Comparison of ENCODE assay signal across 36 cellular contexts in genomic region chr15:94644433-94644832, GRCh38.
DNase-seq lines count a peak whose midpoint lies in the region; ATAC-seq, FAIRE-seq and TF ChIP-seq lines count a peak whose summit lies in the region.
"Had no signal": no experiment of that assay in that cellular context is flagged by ENCODE, and none has a peak within 500 bp of the region (broad histone marks: within the 10 kb centered on the region; RNA-seq: fewer than 3 reads in every experiment).

No MANE protein-coding gene starts in this region.

- H3K4me1 Mint-ChIP-seq in natural killer cell treated with Interleukin-12 subunit alpha and Interleukin-12 subunit beta and Interleukin-15 and Interleukin-18, amount 100 ng/mL, for 72 hours (ENCODE audit: low read depth in 2 of 2), result no peaks in the 10 kb centered on the region
- H3K4me1 Mint-ChIP-seq: B cell; CD14-positive monocyte; CD4-positive, alpha-beta memory T cell; CD4-positive, CD25-positive, alpha-beta regulatory T cell; CD8-positive, alpha-beta memory T cell had no signal

- H3K4ac ChIP-seq in IMR-90 (ENCODE audit: low read depth, low read length) (no peak overlapping the region), H1 (replicated peaks; ENCODE audit: insufficient read length, low read depth, low read length) (no peak overlapping the region)

- H3K9me3 ChIP-seq in HepG2 (ENCODE audit: low read length), result no peaks in the 10 kb centered on the region
- no peaks in the 10 kb centered on the region for H3K9me3 ChIP-seq in right lobe of liver
- H3K9me3 ChIP-seq in IMR-90 (ENCODE audit: control insufficient read depth, insufficient read depth, low read length), result peaks cover 8% of the 10 kb centered on the region
- no peaks in the 10 kb centered on the region for H3K9me3 ChIP-seq in K562 (replicated peaks; ENCODE audit: control insufficient read depth, insufficient read depth, low read depth, low read length)
- H3K9me3 ChIP-seq in H1 (ENCODE audit: insufficient read depth in 2 of 2, low read depth in 1 of 2, low read length in 1 of 2), result no peaks in the 10 kb centered on the region
- no peaks in the 10 kb centered on the region for H3K9me3 ChIP-seq in testis
- H3K9me3 ChIP-seq in spleen, result no peaks in the 10 kb centered on the region
- H3K9me3 ChIP-seq: A549; BE2C; BLaER1; BLaER1 treated with 17β-estradiol and CSF1 and Interleukin-3, amounts not matched to agents 10 nM and 100 nM; Caco-2 had no signal

- FAIRE-seq in HepG2 (lab: Jason Lieb, UNC), result no peak
- FAIRE-seq in K562 (lab: Jason Lieb, UNC), result no peak
- FAIRE-seq in H1 (lab: Jason Lieb, UNC), result no peak
- FAIRE-seq: A549, D721Med had no signal

- no peak overlapping the region for H3K56ac ChIP-seq in IMR-90 (ENCODE audit: extremely low read depth, insufficient read depth, low read length)
- H3K56ac ChIP-seq in H1 (replicated peaks; ENCODE audit: insufficient read length, low read depth, low read length), result no peak overlapping the region

- H2AK5ac ChIP-seq in IMR-90 (ENCODE audit: low read depth, low read length), result no peak overlapping the region
- H2AK5ac ChIP-seq in H1 (ENCODE audit: low read depth, low read length), result no peak overlapping the region

- H4K5ac ChIP-seq in IMR-90 (ENCODE audit: low read depth, low read length), result no peak overlapping the region
- no peak overlapping the region for H4K5ac ChIP-seq in H1 (ENCODE audit: insufficient read length, low read depth, low read length)

- no peak overlapping the region for H4K91ac ChIP-seq in IMR-90 (ENCODE audit: insufficient read depth, low read depth, low read length)
- H4K91ac ChIP-seq in H1 (replicated peaks; ENCODE audit: insufficient read length, low read length), result no peak overlapping the region

- H4K20me1 ChIP-seq in HepG2 (ENCODE audit: insufficient read depth, low read length), result no peaks in the 10 kb centered on the region
- H4K20me1 ChIP-seq in IMR-90 (ENCODE audit: insufficient read depth, low read length), result no peaks in the 10 kb centered on the region
- no peaks in the 10 kb centered on the region for H4K20me1 ChIP-seq in K562 (replicated peaks; ENCODE audit: control insufficient read depth, insufficient read depth, low read length)
- H4K20me1 ChIP-seq in H1 (replicated peaks in 1 of 2; ENCODE audit: control insufficient read depth in 1 of 2, insufficient read depth in 2 of 2, low read length in 2 of 2), result no peaks in the 10 kb centered on the region
- H4K20me1 ChIP-seq: BLaER1; BLaER1 treated with 17β-estradiol and CSF1 and Interleukin-3, amounts not matched to agents 10 nM and 100 nM had no signal

- DNase-seq in HepG2 (ENCODE audit: low spot score) (no peak), right lobe of liver (no peak), IMR-90 (no peak), K562 (ENCODE audit: extremely low read depth in 1 of 4, low spot score in 3 of 4) (no peak), H1 (ENCODE audit: low read depth in 1 of 2, low spot score in 2 of 2) (no peak), testis (no peak), spleen (no peak)
- DNase-seq in natural killer cell treated with Interleukin-12 subunit alpha and Interleukin-12 subunit beta and Interleukin-15 and Interleukin-18, amount 100 ng/mL, for 72 hours (ENCODE audit: low spot score), result no peak
- DNase-seq: 8988T; ACHN; AML-193; BE2C; C1 segment of cervical spinal cord; Caco-2; Calu3; CD4-positive, alpha-beta memory T cell; CD4-positive, alpha-beta T cell; CD4-positive, CD25-positive, alpha-beta regulatory T cell; CD8-positive, alpha-beta memory T cell; CD8-positive, alpha-beta T cell; COR-L47; DMS 273 treated with DMSO at 0.1 percent for 48 hours; DMS153; DMS53; DMS79; DMS79 treated with DMSO at 0.1 percent for 48 hours; DND-41; EL had no signal

- H3K4me3 Mint-ChIP-seq in natural killer cell treated with Interleukin-12 subunit alpha and Interleukin-12 subunit beta and Interleukin-15 and Interleukin-18, amount 100 ng/mL, for 72 hours, result no peak overlapping the region
- H3K4me3 Mint-ChIP-seq: B cell; CD14-positive monocyte; CD4-positive, alpha-beta memory T cell; CD4-positive, alpha-beta T cell; CD4-positive, CD25-positive, alpha-beta regulatory T cell; CD8-positive, alpha-beta memory T cell; CD8-positive, alpha-beta T cell had no signal

- no TSS peak for BruUV-seq in HepG2 (replicated peaks; lab: Mats Ljungman, UMichigan)
- no TSS peak for BruUV-seq in IMR-90 (replicated peaks; lab: Mats Ljungman, UMichigan)
- BruUV-seq in K562 (replicated peaks; lab: Mats Ljungman, UMichigan), result no TSS peak

- H3K79me2 ChIP-seq in HepG2 (ENCODE audit: insufficient read depth, low read length) (no peaks in the 10 kb centered on the region), K562 (ENCODE audit: control insufficient read depth, insufficient read depth, low read length) (no peaks in the 10 kb centered on the region), H1 (ENCODE audit: control insufficient read depth in 1 of 2, insufficient read depth in 2 of 2, low read length in 2 of 2) (no peaks in the 10 kb centered on the region)

- H2AFZ ChIP-seq in HepG2 (ENCODE audit: low read length) (no peak overlapping the region), IMR-90 (replicated peaks; ENCODE audit: low read length, poor library complexity) (no peak overlapping the region), K562 (ENCODE audit: low read depth, low read length) (no peak overlapping the region), H1 (ENCODE audit: low read length) (no peak overlapping the region)

- no peaks in the 10 kb centered on the region for H3K9me3 Mint-ChIP-seq in natural killer cell treated with Interleukin-12 subunit alpha and Interleukin-12 subunit beta and Interleukin-15 and Interleukin-18, amount 100 ng/mL, for 72 hours
- H3K9me3 Mint-ChIP-seq: CD4-positive, alpha-beta T cell; CD8-positive, alpha-beta memory T cell; CD8-positive, alpha-beta T cell had no signal

- H3K79me1 ChIP-seq in IMR-90 (ENCODE audit: low read depth in 1 of 2, low read length in 2 of 2) (no peaks in the 10 kb centered on the region), H1 (ENCODE audit: low read depth, low read length) (no peaks in the 10 kb centered on the region)

- H2BK120ac ChIP-seq in IMR-90 (ENCODE audit: low read depth, low read length), result no peak overlapping the region
- H2BK120ac ChIP-seq in H1 (replicated peaks; ENCODE audit: low read depth, low read length), result no peak overlapping the region

- H3K9ac ChIP-seq in HepG2 (ENCODE audit: insufficient read depth, low read depth, low read length) (no peak overlapping the region), IMR-90 (ENCODE audit: low read depth, low read length) (no peak overlapping the region), K562 (ENCODE audit: insufficient read depth in 1 of 2, low read depth in 2 of 2, low read length in 2 of 2) (no peak overlapping the region), H1 (replicated peaks in 1 of 4; ENCODE audit: extremely low read depth in 1 of 4, low read depth in 3 of 4, low read length in 3 of 4) (no peak overlapping the region)
- H3K9ac ChIP-seq: BLaER1; BLaER1 treated with 17β-estradiol and CSF1 and Interleukin-3, amounts not matched to agents 10 nM and 100 nM had no signal

- TF ChIP-seq POLR2A in HepG2 (IDR thresholded peaks at IDR 0.05; ENCODE audit: insufficient read depth in 1 of 2, low read depth in 2 of 2, low read length in 2 of 2) (no peak), right lobe of liver (IDR thresholded peaks at IDR 0.05) (no peak), IMR-90 (IDR thresholded peaks at IDR 0.05; ENCODE audit: low read depth, low read length) (no peak), K562 (conservative IDR thresholded peaks at IDR 0.05) (no peak), H1 (IDR thresholded peaks at IDR 0.05; ENCODE audit: control extremely low read depth in 1 of 2, low read depth in 2 of 2, low read length in 2 of 2) (no peak), testis (IDR thresholded peaks at IDR 0.05) (no peak), spleen (IDR thresholded peaks at IDR 0.05) (no peak)

- H3K27ac ChIP-seq in HepG2 (ENCODE audit: extremely low read length, insufficient read depth, low read length) (no peak overlapping the region), right lobe of liver (no peak overlapping the region), IMR-90 (ENCODE audit: insufficient read depth, low read length) (no peak overlapping the region), K562 (ENCODE audit: extremely low read depth, low read depth, low read length) (no peak overlapping the region), H1 (ENCODE audit: low read depth, low read length) (no peak overlapping the region), testis (no peak overlapping the region), spleen (no peak overlapping the region)
- H3K27ac ChIP-seq: 22Rv1; A549; BLaER1; BLaER1 treated with 17β-estradiol and CSF1 and Interleukin-3, amounts not matched to agents 10 nM and 100 nM; C4-2B had no signal

- H3K14ac ChIP-seq in IMR-90 (replicated peaks; ENCODE audit: low read depth, low read length) (no peak overlapping the region), H1 (ENCODE audit: insufficient read length) (no peak overlapping the region)

- H3K23me2 ChIP-seq in H1 (ENCODE audit: low read depth, low read length), result no peaks in the 10 kb centered on the region

- H2AK9ac ChIP-seq in IMR-90 (replicated peaks; ENCODE audit: low read depth, low read length, poor library complexity), result no peak overlapping the region

- no peak for TF ChIP-seq EP300 in HepG2 (IDR thresholded peaks at IDR 0.05; ENCODE audit: low read depth in 2 of 2, low read length in 2 of 2)
- no peak for TF ChIP-seq EP300 in HepG2 (CRISPR knock-in tag; IDR thresholded peaks at IDR 0.05; ENCODE audit: borderline replicate concordance)
- no peak for TF ChIP-seq EP300 in K562 (IDR thresholded peaks at IDR 0.05; ENCODE audit: low read length)
- no peak for TF ChIP-seq EP300 in H1 (IDR thresholded peaks at IDR 0.05; ENCODE audit: borderline replicate concordance in 1 of 2, low read depth in 2 of 2, low read length in 2 of 2)

- no peaks in the 10 kb centered on the region for H3K36me3 ChIP-seq in HepG2 (replicated peaks in 1 of 2; ENCODE audit: control insufficient read depth in 1 of 2, insufficient read depth in 2 of 2, low read length in 2 of 2)
- H3K36me3 ChIP-seq in right lobe of liver, result no peaks in the 10 kb centered on the region
- no peaks in the 10 kb centered on the region for H3K36me3 ChIP-seq in IMR-90 (ENCODE audit: control insufficient read depth, insufficient read depth, low read length)
- no peaks in the 10 kb centered on the region for H3K36me3 ChIP-seq in K562 (ENCODE audit: control insufficient read depth, insufficient read depth, low read length)
- no peaks in the 10 kb centered on the region for H3K36me3 ChIP-seq in H1 (ENCODE audit: control insufficient read depth in 2 of 4, insufficient read depth in 4 of 4, low read length in 3 of 4)
- H3K36me3 ChIP-seq in testis (ENCODE audit: low read depth, missing control alignments), result no peaks in the 10 kb centered on the region
- H3K36me3 ChIP-seq in spleen, result no peaks in the 10 kb centered on the region
- H3K36me3 ChIP-seq: BE2C; BLaER1; BLaER1 treated with 17β-estradiol and CSF1 and Interleukin-3, amounts not matched to agents 10 nM and 100 nM had no signal

- POLR2A ChIA-PET in HepG2 (lab: Yijun Ruan, JAX), result no interaction called here
- POLR2A ChIA-PET in IMR-90 (lab: Charles Lee; ENCODE audit: unreplicated experiment), result no interaction called here
- POLR2A ChIA-PET in K562 (lab: Yijun Ruan, JAX), result no interaction called here
- POLR2A ChIA-PET in H1 (lab: Charles Lee; ENCODE audit: partially characterized antibody), result no interaction called here

- H3K27me3 ChIP-seq in HepG2 (ENCODE audit: control insufficient read depth in 1 of 2, insufficient read depth in 2 of 2, low read length in 2 of 2), result no peaks in the 10 kb centered on the region; a peak in 1 of 5 replicates
- H3K27me3 ChIP-seq in right lobe of liver, result no peaks in the 10 kb centered on the region
- H3K27me3 ChIP-seq in IMR-90 (ENCODE audit: control insufficient read depth, insufficient read depth, low read length), result no peaks in the 10 kb centered on the region
- no peaks in the 10 kb centered on the region for H3K27me3 ChIP-seq in K562 (ENCODE audit: control insufficient read depth in 2 of 2, insufficient read depth in 2 of 2, low read length in 2 of 2)
- H3K27me3 ChIP-seq in H1 (replicated peaks in 1 of 4; ENCODE audit: control insufficient read depth in 3 of 4, extremely low read depth in 1 of 4, insufficient read depth in 3 of 4, low read length in 3 of 4), result no peaks in the 10 kb centered on the region
- no peaks in the 10 kb centered on the region for H3K27me3 ChIP-seq in testis
- peaks cover 0 to 5% (median 0%) of the 10 kb centered on the region in 7 donors for H3K27me3 ChIP-seq in spleen (replicated peaks in 1 of 7)
- H3K27me3 ChIP-seq: BE2C, BLaER1 had no signal

- 3% methylated on average over 1 of the region's 1 CpG for WGBS in HepG2 (ENCODE audit: low lambda C conversion rate)
- WGBS in right lobe of liver (ENCODE audit: insufficient coverage, low coverage, low lambda C conversion rate, missing lambda C conversion rate), result 27% methylated on average over 1 of the region's 1 CpG
- WGBS in IMR-90 (ENCODE audit: extremely low coverage in 2 of 2, insufficient read length in 1 of 2), 2 experiments, result no CpG with 5 or more reads among the region's 1 CpG
- WGBS in K562 (ENCODE audit: insufficient coverage, low coverage, missing lambda C conversion rate), result 0% methylated on average over 1 of the region's 1 CpG
- 75% methylated on average over 1 of the region's 1 CpG; no CpG with 5 or more reads in 1 of the 2 experiments for WGBS in H1 (ENCODE audit: extremely low coverage in 1 of 2, insufficient coverage in 1 of 2, insufficient read length in 1 of 2, insufficient replicate concordance in 2 of 2, low coverage in 1 of 2, low lambda C conversion rate in 2 of 2, missing lambda C conversion rate in 1 of 2), 2 experiments
- WGBS in testis, 2 donors, result 59 to 66% methylated on average over 1 of the region's 1 CpG
- 55 to 83% (median 76%) methylated on average over 1 of the region's 1 CpG for WGBS in spleen, 5 donors

- in situ Hi-C loops in HepG2 (cut with HindIII; ENCODE audit: extremely low pct_ligation_motif_present, low pct_unique_long_range_greater_than_20kb) (no loop called here), IMR-90 (cut with MboI; ENCODE audit: low sequenced_read_pairs) (no loop called here), K562 (cut with MboI) (no loop called here)

- no peak overlapping the region for H2BK5ac ChIP-seq in IMR-90 (ENCODE audit: low read depth, low read length, poor library complexity, severe bottlenecking)
- no peak overlapping the region for H2BK5ac ChIP-seq in H1 (ENCODE audit: low read depth, low read length)

- no peaks in the 10 kb centered on the region for H3K36me3 Mint-ChIP-seq in natural killer cell treated with Interleukin-12 subunit alpha and Interleukin-12 subunit beta and Interleukin-15 and Interleukin-18, amount 100 ng/mL, for 72 hours
- H3K36me3 Mint-ChIP-seq: CD14-positive monocyte; CD4-positive, alpha-beta memory T cell; CD4-positive, CD25-positive, alpha-beta regulatory T cell; CD8-positive, alpha-beta memory T cell; CD8-positive, alpha-beta T cell had no signal

- no peak overlapping the region for H3K18ac ChIP-seq in IMR-90 (ENCODE audit: low read depth, low read length)
- H3K18ac ChIP-seq in H1 (ENCODE audit: extremely low read depth, low read length), result no peak overlapping the region

- CTCF ChIA-PET in HepG2 (lab: Yijun Ruan, JAX; ENCODE audit: low intra/inter-chr PET ratio, low total read pairs), result no interaction called here
- CTCF ChIA-PET in IMR-90 (lab: Yijun Ruan, JAX), result no interaction called here
- CTCF ChIA-PET in K562 (lab: Yijun Ruan, JAX; ENCODE audit: low intra/inter-chr PET ratio), result no interaction called here
- CTCF ChIA-PET in H1 (lab: Charles Lee; ENCODE audit: partially characterized antibody), result no interaction called here

- H4K8ac ChIP-seq in IMR-90 (ENCODE audit: low read depth in 2 of 2, low read length in 2 of 2) (no peak overlapping the region), H1 (ENCODE audit: extremely low read depth, insufficient read depth, low read length) (no peak overlapping the region)

- TF ChIP-seq RAD21 in HepG2 (CRISPR knock-in tag; IDR thresholded peaks at IDR 0.05) (no peak), IMR-90 (IDR thresholded peaks at IDR 0.05; ENCODE audit: low read length) (no peak), K562 (CRISPR knock-in tag; conservative IDR thresholded peaks at IDR 0.05 in 1 of 2, IDR thresholded peaks at IDR 0.05 in 1 of 2) (no peak), H1 (IDR thresholded peaks at IDR 0.05 in 1 of 2, conservative IDR thresholded peaks at IDR 0.05 in 1 of 2; ENCODE audit: low read depth in 2 of 2, low read length in 2 of 2) (no peak)

- dilution Hi-C loops in IMR-90 (cut with HindIII; ENCODE audit: low sequenced_read_pairs, unreplicated experiment), result no loop called here

- H2BK12ac ChIP-seq in H1 (ENCODE audit: low read depth, low read length), result no peak overlapping the region

- H3K9me1 ChIP-seq in IMR-90 (ENCODE audit: insufficient read depth, low read length) (no peaks in the 10 kb centered on the region), K562 (ENCODE audit: control insufficient read depth, insufficient read depth, low read length) (no peaks in the 10 kb centered on the region)

- no peaks in the 10 kb centered on the region for H3K4me1 ChIP-seq in HepG2 (ENCODE audit: insufficient read depth, low read length)
- no peaks in the 10 kb centered on the region for H3K4me1 ChIP-seq in right lobe of liver
- no peaks in the 10 kb centered on the region for H3K4me1 ChIP-seq in IMR-90 (ENCODE audit: control insufficient read depth, insufficient read depth, low read length)
- no peaks in the 10 kb centered on the region for H3K4me1 ChIP-seq in K562 (replicated peaks in 1 of 2; ENCODE audit: control insufficient read depth in 2 of 2, insufficient read depth in 2 of 2, low read length in 2 of 2)
- H3K4me1 ChIP-seq in H1 (replicated peaks in 1 of 4; ENCODE audit: control insufficient read depth in 3 of 4, insufficient read depth in 4 of 4, low read length in 3 of 4), result no peaks in the 10 kb centered on the region
- no peaks in the 10 kb centered on the region for H3K4me1 ChIP-seq in testis
- H3K4me1 ChIP-seq in spleen, result no peaks in the 10 kb centered on the region
- H3K4me1 ChIP-seq: A549; BE2C; BLaER1; BLaER1 treated with 17β-estradiol and CSF1 and Interleukin-3, amounts not matched to agents 10 nM and 100 nM; Caco-2 had no signal

- H3K4me3 ChIP-seq in HepG2 (replicated peaks in 1 of 3; ENCODE audit: insufficient read depth in 1 of 3, low read depth in 2 of 3, low read length in 3 of 3) (no peak overlapping the region), right lobe of liver (no peak overlapping the region), IMR-90 (ENCODE audit: insufficient read depth, low read depth, low read length) (no peak overlapping the region), K562 (no peak overlapping the region), H1 (ENCODE audit: extremely low read depth in 1 of 4, insufficient read depth in 2 of 4, low read depth in 3 of 4, low read length in 4 of 4) (no peak overlapping the region), testis (no peak overlapping the region), spleen (no peak overlapping the region)
- H3K4me3 ChIP-seq: A549; BLaER1; BLaER1 treated with 17β-estradiol and CSF1 and Interleukin-3, amounts not matched to agents 10 nM and 100 nM had no signal

- H3K27ac Mint-ChIP-seq in natural killer cell treated with Interleukin-12 subunit alpha and Interleukin-12 subunit beta and Interleukin-15 and Interleukin-18, amount 100 ng/mL, for 72 hours, result no peak overlapping the region
- H3K27ac Mint-ChIP-seq: B cell; CD14-positive monocyte; CD4-positive, alpha-beta memory T cell; CD4-positive, alpha-beta T cell; CD4-positive, CD25-positive, alpha-beta regulatory T cell; CD8-positive, alpha-beta memory T cell; CD8-positive, alpha-beta T cell had no signal

- H2BK20ac ChIP-seq in IMR-90 (ENCODE audit: low read depth, low read length) (no peak overlapping the region), H1 (ENCODE audit: low read length) (no peak overlapping the region)

- H3K23ac ChIP-seq in IMR-90 (ENCODE audit: low read depth, low read length) (no peak overlapping the region), H1 (ENCODE audit: insufficient read length) (no peak overlapping the region)

- no peak for ATAC-seq in HepG2
- ATAC-seq in right lobe of liver, result no peak
- no peak for ATAC-seq in IMR-90 (ENCODE audit: low read depth)
- no peak for ATAC-seq in K562
- ATAC-seq in natural killer cell treated with Interleukin-12 subunit alpha and Interleukin-12 subunit beta and Interleukin-15 and Interleukin-18, amount 100 ng/mL, for 72 hours, result no peak
- ATAC-seq: A549; CD8-positive, alpha-beta T cell had no signal

- TF ChIP-seq CTCF in HepG2 (CRISPR knock-in tag; IDR thresholded peaks at IDR 0.05) (no peak), right lobe of liver (IDR thresholded peaks at IDR 0.05) (no peak), IMR-90 (conservative IDR thresholded peaks at IDR 0.05; ENCODE audit: low read depth, low read length) (no peak), K562 (IDR thresholded peaks at IDR 0.05 in 2 of 3, conservative IDR thresholded peaks at IDR 0.05 in 1 of 3; ENCODE audit: insufficient read depth in 2 of 3, low read depth in 1 of 3, low read length in 3 of 3) (no peak), H1 (IDR thresholded peaks at IDR 0.05; ENCODE audit: control extremely low read depth in 1 of 3, insufficient read depth in 1 of 3, low read depth in 1 of 3, low read length in 3 of 3) (no peak), testis (IDR thresholded peaks at IDR 0.05) (no peak), spleen (IDR thresholded peaks at IDR 0.05 in 8 of 11, conservative IDR thresholded peaks at IDR 0.05 in 3 of 11) (no peak)

- H3K4me2 ChIP-seq in HepG2 (ENCODE audit: low read depth, low read length), result no peak overlapping the region
- H3K4me2 ChIP-seq in IMR-90 (ENCODE audit: low read depth, low read length), result no peak overlapping the region
- H3K4me2 ChIP-seq in K562 (ENCODE audit: insufficient read depth, low read length), result no peak overlapping the region
- H3K4me2 ChIP-seq in H1 (ENCODE audit: insufficient read depth in 1 of 2, low read depth in 2 of 2, low read length in 2 of 2), result no peak overlapping the region
- H3K4me2 ChIP-seq: A549; BLaER1; BLaER1 treated with 17β-estradiol and CSF1 and Interleukin-3, amounts not matched to agents 10 nM and 100 nM had no signal

- intact Hi-C loops in HepG2 (cut with micrococcal nuclease; ENCODE audit: unreplicated experiment) (no loop called here), right lobe of liver (cut with DNase I) (no loop called here), IMR-90 (cut with micrococcal nuclease) (no loop called here), K562 (cut with micrococcal nuclease) (no loop called here), testis (cut with DNase I; ENCODE audit: low total_unique reads) (no loop called here), spleen (cut with DNase I; ENCODE audit: low total_unique reads) (no loop called here)

- H3K27me3 Mint-ChIP-seq in natural killer cell treated with Interleukin-12 subunit alpha and Interleukin-12 subunit beta and Interleukin-15 and Interleukin-18, amount 100 ng/mL, for 72 hours, result peaks cover 36 to 57% of the 10 kb centered on the region in 2 donors
- H3K27me3 Mint-ChIP-seq: CD4-positive, CD25-positive, alpha-beta regulatory T cell had no signal

- no peak overlapping the region for H2BK15ac ChIP-seq in IMR-90 (ENCODE audit: low read depth, low read length)
- no peak overlapping the region for H2BK15ac ChIP-seq in H1 (ENCODE audit: low read length)

Comparison
In these comparisons a context has a peak if more than half of its experiments do, and no peak if none do; other contexts are left out.
1. Of the 241 proteins assayed by ChIP-seq in both HepG2 and K562: peak only in HepG2: none; only in K562: none; in both: CEBPB; in neither: 239; mixed calls (peak in some experiments, not most) for 1.